In the genomic region with DNA sequence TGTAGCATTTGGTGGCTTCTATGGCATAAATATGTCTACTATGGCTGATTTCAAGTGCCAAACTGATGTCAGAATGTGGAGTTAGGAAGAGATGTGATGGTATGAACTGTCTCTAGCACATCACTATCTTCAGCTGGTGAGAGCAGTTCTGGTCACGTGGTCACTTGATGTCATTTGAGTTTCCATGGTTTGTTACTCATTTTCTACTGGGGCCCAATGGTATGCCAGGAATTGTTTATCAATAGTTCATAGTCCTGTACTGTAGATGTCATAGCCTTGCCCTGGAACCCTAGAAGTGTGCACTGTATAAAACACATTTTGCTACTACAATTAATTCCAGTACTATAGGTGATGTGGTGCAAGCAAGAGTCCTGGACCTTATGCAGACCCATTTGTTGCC, we compare ENCODE assay signal across 22 cellular contexts.
"Had no signal": no experiment of that assay in that cellular context is flagged by ENCODE, and none has a peak within 500 bp of the region (broad histone marks: within the 10 kb centered on the region; RNA-seq: fewer than 3 reads in every experiment).

No MANE protein-coding gene starts in this region.

- H3K4me1 Mint-ChIP-seq: naive thymus-derived CD4-positive, alpha-beta T cell; nephron; neural progenitor cell; stimulated activated memory B cell treated with anti-CD40 and anti-IgM and Interleukin-4, amounts not matched to agents 10 μg/mL and 1 μg/mL and 100 μg/mL, for 72 hours had no signal

- H2AFZ ChIP-seq: neural progenitor cell had no signal

- H3K27ac Mint-ChIP-seq: naive thymus-derived CD4-positive, alpha-beta T cell; nephron; neural progenitor cell; stimulated activated memory B cell treated with anti-CD40 and anti-IgM and Interleukin-4, amounts not matched to agents 10 μg/mL and 1 μg/mL and 100 μg/mL, for 72 hours; stimulated activated naive CD8-positive, alpha-beta T cell treated with anti-CD3 and anti-CD28 coated beads, Interleukin-15, Interleukin-2, amounts not matched to agents 100 ng/mL and 50 ng/mL, for 24 hours had no signal

- DNase-seq: dorsolateral prefrontal cortex; effector CD4-positive, alpha-beta T cell; foreskin keratinocyte; heart left ventricle; hippocampal formation; left cardiac atrium; left lung; midbrain; naive thymus-derived CD4-positive, alpha-beta T cell; sigmoid colon; stimulated activated CD4-positive, alpha-beta T cell treated with anti-CD3 and anti-CD28 coated beads, Interleukin-2, amount 100 ng/mL, for 24 hours; stimulated activated CD4-positive, alpha-beta T cell treated with anti-CD3 and anti-CD28 coated beads, Interleukin-4, amount 100 ng/mL, for 24 hours; thyroid gland had no signal

- H3K27ac ChIP-seq: dorsolateral prefrontal cortex, foreskin keratinocyte, gastroesophageal sphincter, heart left ventricle, left lung, neural progenitor cell, prostate gland, right atrium auricular region, sigmoid colon, suprapubic skin, thyroid gland, vagina had no signal

- H3K4me1 ChIP-seq: foreskin keratinocyte, gastroesophageal sphincter, neural progenitor cell, prostate gland, right atrium auricular region, suprapubic skin, thyroid gland had no signal

- H3K36me3 ChIP-seq: gastroesophageal sphincter, heart left ventricle, left lung, neural progenitor cell, prostate gland, right atrium auricular region, sigmoid colon, suprapubic skin, thyroid gland, vagina had no signal

- ATAC-seq: foreskin keratinocyte; gastroesophageal sphincter; heart left ventricle; left cardiac atrium; left lung; naive thymus-derived CD4-positive, alpha-beta T cell; stimulated activated memory B cell treated with anti-CD40 and anti-IgM and Interleukin-4, amounts not matched to agents 10 μg/mL and 1 μg/mL and 100 μg/mL, for 72 hours had no signal

- H3K4me2 ChIP-seq: neural progenitor cell had no signal

- H3K27me3 ChIP-seq: dorsolateral prefrontal cortex, foreskin keratinocyte, gastroesophageal sphincter, heart left ventricle, left lung, neural progenitor cell, right atrium auricular region, sigmoid colon, suprapubic skin, thyroid gland, vagina had no signal

- H3K9ac ChIP-seq: neural progenitor cell had no signal

- H3K9me3 ChIP-seq: gastroesophageal sphincter, prostate gland, sigmoid colon, suprapubic skin, thyroid gland, vagina had no signal

- H3K36me3 Mint-ChIP-seq: naive thymus-derived CD4-positive, alpha-beta T cell; neural progenitor cell; stimulated activated memory B cell treated with anti-CD40 and anti-IgM and Interleukin-4, amounts not matched to agents 10 μg/mL and 1 μg/mL and 100 μg/mL, for 72 hours had no signal

- H3K4me3 ChIP-seq: dorsolateral prefrontal cortex, gastroesophageal sphincter, heart left ventricle, left lung, neural progenitor cell, prostate gland, right atrium auricular region, sigmoid colon, suprapubic skin, thyroid gland, vagina had no signal

- H3K4me3 Mint-ChIP-seq: naive thymus-derived CD4-positive, alpha-beta T cell; nephron; neural progenitor cell; stimulated activated memory B cell treated with anti-CD40 and anti-IgM and Interleukin-4, amounts not matched to agents 10 μg/mL and 1 μg/mL and 100 μg/mL, for 72 hours; stimulated activated naive CD8-positive, alpha-beta T cell treated with anti-CD3 and anti-CD28 coated beads, Interleukin-15, Interleukin-2, amounts not matched to agents 100 ng/mL and 50 ng/mL, for 24 hours had no signal

- H3K9me3 Mint-ChIP-seq: stimulated activated memory B cell treated with anti-CD40 and anti-IgM and Interleukin-4, amounts not matched to agents 10 μg/mL and 1 μg/mL and 100 μg/mL, for 72 hours; stimulated activated naive CD8-positive, alpha-beta T cell treated with anti-CD3 and anti-CD28 coated beads, Interleukin-15, Interleukin-2, amounts not matched to agents 100 ng/mL and 50 ng/mL, for 24 hours had no signal
